8 cellular contexts compared by ENCODE assay signal in genomic region chrX:53284684-53285447, GRCh38. TPM values are rescaled to one million over a fixed set of nuclear protein-coding genes. Genes with fewer than 3 reads are reported as not detected.
DNase-seq lines count a peak whose midpoint lies in the region; ATAC-seq and TF ChIP-seq lines count a peak whose summit lies in the region.

No MANE protein-coding gene starts in this region.

- H3K4me3 ChIP-seq in GM12865 (ENCODE audit: low read depth, low read length) (no peak overlapping the region), prostate gland (no peak overlapping the region)

- intact Hi-C loops in Right ventricle myocardium superior (cut with DNase I) (no loop called here), prostate gland (cut with DNase I) (loop anchor here (5.0 to 10.0 kb wide), 2 partner anchors 37 to 150 kb away; partner anchors contain the start of gene HSD17B10)

- TF ChIP-seq CTCF in GM12865 (IDR thresholded peaks at IDR 0.05; ENCODE audit: insufficient read depth, low read depth, low read length, missing control alignments) = peak; percentile 71
- peak; percentile 59 for TF ChIP-seq CTCF in RWPE1 (conservative IDR thresholded peaks at IDR 0.05; ENCODE audit: low read depth)
- TF ChIP-seq CTCF in prostate gland (IDR thresholded peaks at IDR 0.05) = peak in 3 of 4 experiments; percentile 44 to 66 (median 56)

- TF ChIP-seq POLR2A in prostate gland (IDR thresholded peaks at IDR 0.05) = no peak

- POLR2A ChIA-PET in RWPE1 (lab: Yijun Ruan, JAX; ENCODE audit: low non-redundant PET) = no interaction called here

- H3K27me3 ChIP-seq in prostate gland (replicated peaks; ENCODE audit: insufficient read depth) = no peaks in the 10 kb centered on the region

- ATAC-seq in HG03342 (IDR thresholded peaks at IDR 0.05; ENCODE audit: unreplicated experiment) = peak; percentile 71
- ATAC-seq in Right ventricle myocardium superior (ENCODE audit: poor library complexity) = peak; percentile 54
- ATAC-seq in GM21423 (IDR thresholded peaks at IDR 0.05; ENCODE audit: unreplicated experiment) = no peak
- ATAC-seq in GM21367 (IDR thresholded peaks at IDR 0.05; ENCODE audit: unreplicated experiment) = no peak

- peaks cover 4% of the 10 kb centered on the region for H3K4me1 ChIP-seq in prostate gland (replicated peaks)

- 29% methylated on average over 7 of the region's 8 CpGs for WGBS in prostate gland

- H3K9me3 ChIP-seq in prostate gland = no peaks in the 10 kb centered on the region

- peak; percentile 39 for DNase-seq in GM12865 (ENCODE audit: low read depth)
- DNase-seq in RWPE1 (ENCODE audit: low spot score) = no peak
- DNase-seq in activated naive CD4-positive, alpha-beta T cell treated with anti-CD3 and anti-CD28 coated beads, Interleukin-2, amount 50 U/mL, for 16 hours = peak; percentile 36
- DNase-seq in Right ventricle myocardium superior = peak; percentile 73
- DNase-seq in prostate gland (ENCODE audit: low spot score) = peak; percentile 15

- no peaks in the 10 kb centered on the region for H3K36me3 ChIP-seq in prostate gland

- no peak overlapping the region for H3K27ac ChIP-seq in RWPE1
- no peak overlapping the region for H3K27ac ChIP-seq in prostate gland

- CTCF ChIA-PET in RWPE1 (lab: Yijun Ruan, JAX) = interaction anchor here (0.6 to 1.2 kb wide), 3 partner anchors 34 to 107 kb away, joined by 3 read pairs; no protein-coding TSS in a partner anchor

RNA-seq across cellular contexts. Expression of gene IQSEC2, which starts 3.5 kb away (rescaled TPM):
- total RNA-seq in Right ventricle myocardium superior = 10.5 TPM
- total RNA-seq in prostate gland = 10 to 100 TPM; 19.8 to 38.7 TPM

RNA-seq across cellular contexts. Expression of gene KDM5C, which starts 59.9 kb away (rescaled TPM):
- 26.8 TPM for total RNA-seq in Right ventricle myocardium superior
- total RNA-seq in prostate gland = 100 to 1,000 TPM in 1 of 2 donors, 10 to 100 TPM in 1; 99.4 to 102 TPM

Comparison
In these comparisons a context has a peak if more than half of its experiments do, and no peak if none do; other contexts are left out.
1. ATAC-seq: peak in HG03342 (single experiment) and Right ventricle myocardium superior (single experiment); none in GM21423 (single experiment) and GM21367 (single experiment).
2. Peak in every context shown above with its lines, with median percentiles within 50 percentile points of each other: CTCF ChIP-seq.